8 cellular contexts compared by ENCODE assay signal in the genomic region with DNA sequence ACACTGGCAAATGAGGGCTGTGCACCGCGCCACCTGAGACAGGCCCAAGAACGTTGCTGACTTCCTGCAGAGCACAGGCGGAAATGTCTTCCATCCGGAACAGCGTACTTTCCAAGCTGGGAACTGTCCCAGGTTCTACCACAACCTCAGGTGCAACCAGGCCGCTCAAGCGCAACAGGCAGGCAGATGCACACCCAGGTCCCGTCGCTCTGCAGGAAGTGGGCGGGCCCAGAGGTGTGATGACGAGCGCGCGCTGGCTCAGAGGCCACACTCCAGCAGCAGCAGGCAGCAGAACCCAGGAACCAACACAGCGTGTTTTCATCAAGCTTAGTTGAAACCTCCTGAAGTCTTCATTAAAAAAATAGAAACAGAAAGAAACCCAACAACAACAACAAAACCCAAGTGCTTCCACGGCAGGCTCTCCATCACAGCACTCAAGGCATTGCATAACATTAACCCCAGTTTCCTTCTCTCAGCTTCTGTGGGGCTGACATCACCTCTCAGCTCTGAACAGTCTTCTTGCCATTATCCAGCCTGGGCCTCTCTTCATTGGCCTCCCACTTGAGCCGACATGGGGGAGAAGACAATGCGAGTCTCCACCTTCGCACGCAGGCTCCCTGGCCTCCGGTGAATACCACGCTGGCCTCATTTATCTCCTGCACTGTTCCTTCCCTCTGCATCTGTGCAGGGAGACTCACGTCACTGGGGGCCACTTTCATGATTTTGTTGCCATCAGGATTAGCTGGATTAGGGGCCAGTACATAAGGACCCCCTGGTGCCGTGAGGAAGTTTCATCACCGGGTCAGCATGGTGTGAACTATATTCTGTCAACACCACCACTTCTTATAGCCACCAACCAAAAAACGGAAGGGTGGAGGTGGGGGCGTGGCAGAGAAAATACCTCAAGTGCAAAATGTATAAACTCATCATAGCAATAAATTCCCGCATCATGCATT. TPM values are rescaled to one million over a fixed set of nuclear protein-coding genes. Genes with fewer than 3 reads are reported as not detected.
DNase-seq lines count a peak whose midpoint lies in the region; ATAC-seq and TF ChIP-seq lines count a peak whose summit lies in the region.

No MANE protein-coding gene starts in this region.

- in situ Hi-C loops in GM18951 (cut with MboI; ENCODE audit: low sequenced_read_pairs, unreplicated experiment), result no loop called here

- H3K4me1 ChIP-seq in right cardiac atrium (ENCODE audit: control insufficient read depth, insufficient read depth, low read length), result peaks cover 2% of the 10 kb centered on the region

- no peaks in the 10 kb centered on the region for H3K9me3 ChIP-seq in right cardiac atrium (ENCODE audit: control insufficient read depth, low read length)

- DNase-seq in NCI-H82 treated with DMSO at 0.1 percent for 48 hours (lab: John Stamatoyannopoulos, UW; ENCODE audit: unreplicated experiment) (peak; percentile 40), activated T-cell treated with anti-CD3 and anti-CD28 coated beads for 4 hours (peak; percentile 76), right cardiac atrium (peak in 2 of 3 donors; percentile 52 to 73), COLO829 (ENCODE audit: low spot score) (no peak)
- peak; percentile 75 for DNase-seq in stimulated activated CD8-positive, alpha-beta memory T cell treated with anti-CD3 and anti-CD28 coated beads, Interleukin-12 subunit alpha, Interleukin-12 subunit beta, amount 100 ng/mL, for 1 hour (ENCODE audit: low read depth)

- WGBS in right cardiac atrium, result 77% methylated on average over 29 of the region's 29 CpGs

- ATAC-seq in HG03139 (IDR thresholded peaks at IDR 0.05; ENCODE audit: unreplicated experiment) (peak; percentile 86), right cardiac atrium (peak; percentile 32 to 56)

- TF ChIP-seq POLR2A in GM18951 (IDR thresholded peaks at IDR 0.05; ENCODE audit: extremely low read depth, insufficient read depth, insufficient read length), result peak; percentile 42

- H3K27me3 ChIP-seq in right cardiac atrium (ENCODE audit: control insufficient read depth, insufficient read depth), result no peaks in the 10 kb centered on the region

- TF ChIP-seq CTCF in 22Rv1 (IDR thresholded peaks at IDR 0.05), result no peak

- H3K27ac ChIP-seq in 22Rv1 (peak overlapping the region; percentile 75), right cardiac atrium (ENCODE audit: low read length) (no peak overlapping the region)

- intact Hi-C loops in right cardiac atrium (cut with DNase I), result no loop called here

- no peak overlapping the region for H3K4me3 ChIP-seq in right cardiac atrium (ENCODE audit: low read length)

RNA-seq across cellular contexts. Expression of a gene that starts 22.1 kb away (rescaled TPM):
- 10 to 100 TPM in 1 of 4 donors, 1 to 10 TPM in 3; 5.0 to 11.1 (median 8.6) TPM for total RNA-seq in right cardiac atrium
- polyA plus RNA-seq in right cardiac atrium, result 3.5 TPM
